8 cellular contexts compared by ENCODE assay signal in genomic region chr12:47813491-47814196, GRCh38. TPM values are rescaled to one million over a fixed set of nuclear protein-coding genes. Genes with fewer than 3 reads are reported as not detected.
A peak's percentile ranks its signal among the peaks of the same experiment; 100 is the strongest.
DNase-seq lines count a peak whose midpoint lies in the region; ATAC-seq and TF ChIP-seq lines count a peak whose summit lies in the region.

No MANE protein-coding gene starts in this region.

- H3K36me3 ChIP-seq in cardiac muscle cell (no peaks in the 10 kb centered on the region), PC-3 (ENCODE audit: low read depth, low read length) (peaks cover 16% of the 10 kb centered on the region), duodenal mucosa (ENCODE audit: control insufficient read depth in 1 of 2, insufficient read depth in 2 of 2, low read length in 2 of 2) (no peaks in the 10 kb centered on the region)

- H3K27ac ChIP-seq in cardiac muscle cell (peak overlapping the region; percentile 92), PC-3 (ENCODE audit: low read length) (peak overlapping the region; percentile 72), duodenal mucosa (ENCODE audit: low read depth, low read length) (peak overlapping the region; percentile 81)

- CTCF ChIA-PET in PC-3 (lab: Charles Lee): interaction anchor here (2.4 kb wide), 1 partner anchor 24 kb away, joined by 10 read pairs; no protein-coding TSS in a partner anchor

- H3K79me2 ChIP-seq in PC-3 (ENCODE audit: low read length): peaks cover 100% of the 10 kb centered on the region

- no peaks in the 10 kb centered on the region for H3F3A ChIP-seq in PC-3 (ENCODE audit: low read length, unreplicated experiment)

- H4K20me1 ChIP-seq in PC-3 (ENCODE audit: low read length): peaks cover 47% of the 10 kb centered on the region; the same call in 1 of the 2 replicates

- H3K4me2 ChIP-seq in PC-3 (ENCODE audit: low read length): peak overlapping the region; percentile 84

- intact Hi-C loops in cardiac septum (cut with DNase I) (no loop called here), PC-3 (cut with micrococcal nuclease) (no loop called here)

- H3K9me3 ChIP-seq in cardiac muscle cell (ENCODE audit: low read depth) (no peaks in the 10 kb centered on the region), PC-3 (ENCODE audit: low read length) (no peaks in the 10 kb centered on the region), duodenal mucosa (ENCODE audit: control insufficient read depth in 1 of 2, low read length in 2 of 2) (no peaks in the 10 kb centered on the region)

- H3K4me1 ChIP-seq in cardiac muscle cell (ENCODE audit: low read depth) (peaks cover 73% of the 10 kb centered on the region), PC-3 (ENCODE audit: insufficient read depth, low read length) (peaks cover 56% of the 10 kb centered on the region), duodenal mucosa (ENCODE audit: control insufficient read depth in 1 of 2, insufficient read depth in 2 of 2, low read length in 2 of 2) (peaks cover 74 to 79% of the 10 kb centered on the region in 2 donors)

- peak overlapping the region; percentile 92 to 99 (median 98) for H3K27ac Mint-ChIP-seq in naive thymus-derived CD8-positive, alpha-beta T cell

- H3K4me3 ChIP-seq in cardiac muscle cell: peak overlapping the region; percentile 15
- H3K4me3 ChIP-seq in PC-3 (ENCODE audit: low read length): peak overlapping the region; percentile 65
- peak overlapping the region; percentile 61 to 67 for H3K4me3 ChIP-seq in duodenal mucosa (ENCODE audit: low read depth in 1 of 2, low read length in 2 of 2)

- H3K9me2 ChIP-seq in PC-3 (replicated peaks; ENCODE audit: low read length): no peaks in the 10 kb centered on the region

- H3K9me3 Mint-ChIP-seq in naive thymus-derived CD8-positive, alpha-beta T cell: no peaks in the 10 kb centered on the region

- peaks cover 0 to 6% (median 3%) of the 10 kb centered on the region in 3 donors for H3K36me3 Mint-ChIP-seq in naive thymus-derived CD8-positive, alpha-beta T cell

- POLR2A ChIA-PET in PC-3 (lab: Charles Lee; ENCODE audit: unreplicated experiment): interaction anchor here (0.6 kb wide), 1 partner anchor 16 kb away, joined by 3 read pairs; no protein-coding TSS in a partner anchor
- POLR2A ChIA-PET in naive thymus-derived CD8-positive, alpha-beta T cell (lab: Charles Lee): interaction anchor here (0.6 to 22.6 kb wide), 13 partner anchors 6 to 618 kb away, joined by 3 to 514 read pairs (median 10); partner anchors contain the start of genes HDAC7 and RPAP3

- H3K27me3 ChIP-seq in cardiac muscle cell (no peaks in the 10 kb centered on the region), PC-3 (ENCODE audit: low read length) (no peaks in the 10 kb centered on the region), duodenal mucosa (ENCODE audit: control insufficient read depth in 1 of 2, insufficient read depth in 2 of 2, low read length in 2 of 2) (no peaks in the 10 kb centered on the region)

- peak overlapping the region; percentile 56 for H2AFZ ChIP-seq in PC-3 (ENCODE audit: low read length)

- H3K9ac ChIP-seq in PC-3 (ENCODE audit: low read length) (peak overlapping the region; percentile 33), duodenal mucosa (ENCODE audit: low read depth in 1 of 2, low read length in 2 of 2) (peak overlapping the region; percentile 70)

- peak overlapping the region; percentile 81 to 99 (median 88) for H3K4me3 Mint-ChIP-seq in naive thymus-derived CD8-positive, alpha-beta T cell

- DNase-seq in cardiac muscle cell (ENCODE audit: low read depth in 1 of 2, low spot score in 1 of 2) (peak in 1 of 2 donors; percentile 33), cardiac septum (ENCODE audit: low spot score) (no peak), PC-3 (no peak), hepatic stellate cell (ENCODE audit: low spot score) (no peak), NCI-H2196 (lab: John Stamatoyannopoulos, UW; ENCODE audit: unreplicated experiment) (no peak)
- no peak for DNase-seq in naive thymus-derived CD8-positive, alpha-beta T cell

- TF ChIP-seq CTCF in cardiac muscle cell (IDR thresholded peaks at IDR 0.05; ENCODE audit: low read depth, low read length) (peak; percentile 4), PC-3 (conservative IDR thresholded peaks at IDR 0.05; ENCODE audit: low read depth, low read length) (no peak)

- ATAC-seq in HG02870 (IDR thresholded peaks at IDR 0.05; ENCODE audit: unreplicated experiment) (peak; percentile 34), PC-3 (peak; percentile 29)
- ATAC-seq in naive thymus-derived CD8-positive, alpha-beta T cell: no peak

- H3K4me1 Mint-ChIP-seq in naive thymus-derived CD8-positive, alpha-beta T cell: peaks cover 56 to 97% (median 93%) of the 10 kb centered on the region in 4 donors

- no TSS peak for BruUV-seq in PC-3 (replicated peaks; lab: Mats Ljungman, UMichigan)

- H3K27me3 Mint-ChIP-seq in naive thymus-derived CD8-positive, alpha-beta T cell: no peaks in the 10 kb centered on the region

RNA-seq across cellular contexts. Expression of gene HDAC7, which starts 6.1 kb away (rescaled TPM):
- total RNA-seq in cardiac muscle cell: 43.3 and 93.0 TPM in 2 replicates
- 43.7 and 55.9 TPM in 2 replicates for polyA plus RNA-seq in cardiac muscle cell
- 62.7 TPM for total RNA-seq in cardiac septum
- total RNA-seq in PC-3 (2014; rRNA removed): 44.2 and 59.6 TPM in 2 replicates
- total RNA-seq in naive thymus-derived CD8-positive, alpha-beta T cell: 100 to 1,000 TPM; 160 to 165 TPM
- polyA plus RNA-seq in naive thymus-derived CD8-positive, alpha-beta T cell: 10 to 100 TPM; 10.2 to 30.5 (median 14.3) TPM

RNA-seq across cellular contexts. Expression of gene SLC48A1, which starts 40.6 kb away (rescaled TPM):
- total RNA-seq in cardiac muscle cell (23.3 and 26.2 TPM in 2 replicates), cardiac septum (20.7 TPM), PC-3 (2014; rRNA removed) (21.4 and 22.3 TPM in 2 replicates)
- polyA plus RNA-seq in cardiac muscle cell: 28.9 and 29.2 TPM in 2 replicates
- total RNA-seq in naive thymus-derived CD8-positive, alpha-beta T cell: 10 to 100 TPM; 11.5 to 12.8 TPM
- polyA plus RNA-seq in naive thymus-derived CD8-positive, alpha-beta T cell: 10 to 100 TPM in 1 of 3 donors, 1 to 10 TPM in 2; 9.4 to 11.6 (median 9.7) TPM

RNA-seq across cellular contexts. Expression of gene RAPGEF3, which starts 55.0 kb away (rescaled TPM):
- total RNA-seq in cardiac muscle cell: 3.8 and 8.8 TPM in 2 replicates
- 3.3 and 5.5 TPM in 2 replicates for polyA plus RNA-seq in cardiac muscle cell
- 26.3 TPM for total RNA-seq in cardiac septum
- 6.7 and 9.3 TPM in 2 replicates for total RNA-seq in PC-3 (2014; rRNA removed)
- under 1 TPM; 0.63 to 0.65 TPM for total RNA-seq in naive thymus-derived CD8-positive, alpha-beta T cell
- under 1 TPM; 0.08 to 0.27 (median 0.12) TPM for polyA plus RNA-seq in naive thymus-derived CD8-positive, alpha-beta T cell

Comparison
In these comparisons a context has a peak if more than half of its experiments do, and no peak if none do; other contexts are left out.
1. H3K4me3 ChIP-seq: peak in every context shown above with its lines; median percentile 65 in PC-3; 64 in duodenal mucosa; 15 in cardiac muscle cell.
2. ATAC-seq: peak in HG02870 (single experiment) and PC-3 (single experiment); none in naive thymus-derived CD8-positive, alpha-beta T cell (0 of 2).
3. Peak in every context shown above with its lines, with median percentiles within 50 percentile points of each other: H3K27ac ChIP-seq.